Comparison of ENCODE assay signal across 8 cellular contexts in the genomic region with DNA sequence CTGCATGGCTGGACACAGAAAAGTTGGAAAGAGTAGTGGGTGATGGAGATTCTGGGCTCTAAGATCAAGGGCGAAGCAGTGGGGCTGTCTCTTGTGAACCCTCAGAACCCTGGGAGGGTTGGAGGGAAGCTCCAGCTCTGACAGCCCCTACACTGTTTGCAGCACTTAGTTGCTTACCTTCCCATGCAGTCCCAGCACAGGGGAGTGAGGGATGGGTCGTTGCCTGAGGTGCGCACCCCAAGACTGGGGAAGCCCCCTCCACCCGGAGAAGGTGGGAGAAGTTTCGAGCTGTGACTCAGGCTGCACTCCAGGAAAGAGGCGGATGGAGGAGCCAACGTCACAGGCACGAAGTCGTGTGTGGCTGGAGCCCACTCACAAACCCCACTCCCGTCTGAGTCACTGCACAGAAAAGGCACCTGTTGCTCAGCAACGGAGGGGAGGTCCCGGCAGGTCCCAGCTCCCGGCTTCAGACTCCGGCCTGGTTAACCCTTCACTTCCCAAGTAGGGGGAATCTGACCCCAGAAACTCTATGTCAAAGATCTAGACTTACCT.
DNase-seq lines count a peak whose midpoint lies in the region; ATAC-seq and TF ChIP-seq lines count a peak whose summit lies in the region.

No MANE protein-coding gene starts in this region.

- no peak overlapping the region for H3K4me3 ChIP-seq in fibroblast of pulmonary artery (replicated peaks; ENCODE audit: low read depth, low read length)

- DNase-seq in GOT3 (lab: John Stamatoyannopoulos, UW) (peak; percentile 15), fibroblast of pulmonary artery (ENCODE audit: low read depth) (peak; percentile 6), NCI-H2029 treated with DMSO at 0.1 percent for 48 hours (lab: John Stamatoyannopoulos, UW) (no peak), 8988T (no peak), T-helper 9 cell (no peak)
- DNase-seq in activated CD4-positive, alpha-beta T cell treated with anti-CD3 and anti-CD28 coated beads, Interleukin-2, amount 50 U/mL, for 48 hours: peak; percentile 79 to 83
- DNase-seq in stimulated activated CD4-positive, alpha-beta T cell treated with anti-CD3 and anti-CD28 coated beads, Interleukin-1b, Interleukin-23, amount 100 ng/mL, for 48 hours: peak; percentile 81

- ATAC-seq in HG02763 (IDR thresholded peaks at IDR 0.05; ENCODE audit: unreplicated experiment): no peak

- no peak for TF ChIP-seq CTCF in fibroblast of pulmonary artery (IDR thresholded peaks at IDR 0.05; ENCODE audit: low read length, missing control alignments)

Comparison
In these comparisons a context has a peak if more than half of its experiments do, and no peak if none do; other contexts are left out.
1. DNase-seq: peak in GOT3 (single experiment), activated CD4-positive, alpha-beta T cell treated with anti-CD3 and anti-CD28 coated beads, Interleukin-2, amount 50 U/mL, for 48 hours (2 of 2), fibroblast of pulmonary artery (single experiment) and stimulated activated CD4-positive, alpha-beta T cell treated with anti-CD3 and anti-CD28 coated beads, Interleukin-1b, Interleukin-23, amount 100 ng/mL, for 48 hours (single experiment); none in NCI-H2029 treated with DMSO at 0.1 percent for 48 hours (single experiment), 8988T (single experiment) and T-helper 9 cell (single experiment).